In genomic region chr18:54294274-54294673, GRCh38 we compare ENCODE assay signal across 33 cellular contexts.
"Had no signal": no experiment of that assay in that cellular context is flagged by ENCODE, and none has a peak within 500 bp of the region (broad histone marks: within the 10 kb centered on the region; RNA-seq: fewer than 3 reads in every experiment).

No MANE protein-coding gene starts in this region.

- ATAC-seq: activated CD8-positive, alpha-beta T cell treated with anti-CD3 and anti-CD28 coated beads for 36 hours; activated naive CD4-positive, alpha-beta T cell treated with anti-CD3 and anti-CD28 coated beads, Interleukin-2, amount 50 U/mL, for 72 hours; activated T-cell treated with anti-CD3 and anti-CD28 coated beads, Interleukin-2, amount 50 U/mL, for 4 hours; activated T-cell treated with anti-CD3 and anti-CD28 coated beads, Interleukin-2, amount 50 U/mL, for 72 hours; activated T-helper 17 cell treated with anti-CD3 and anti-CD28 coated beads, Interleukin-2, amount 50 U/mL, for 72 hours; body of pancreas had no signal

- H3K9me3 ChIP-seq: body of pancreas had no signal

- DNase-seq: activated B cell treated with CpG ODN at 0.5 μM for 24 hours; activated CD4-positive, alpha-beta memory T cell treated with anti-CD3 and anti-CD28 coated beads for 36 hours; activated CD4-positive, alpha-beta T cell treated with anti-CD3 and anti-CD28 coated beads for 4 hours; activated CD4-positive, alpha-beta T cell treated with anti-CD3 and anti-CD28 coated beads, Interleukin-2, amount 10 ng/mL, durations not matched to agents 24 days and 14 days; activated CD4-positive, alpha-beta T cell treated with anti-CD3 and anti-CD28 coated beads, Interleukin-2, amount 50 U/mL, for 1 hour; activated CD4-positive, alpha-beta T cell treated with anti-CD3 and anti-CD28 coated beads, Interleukin-2, amount 50 U/mL, for 4 hours; activated CD4-positive, CD25-positive, alpha-beta regulatory T cell treated with anti-CD3 and anti-CD28 coated beads, Interleukin-2, amount 50 U/mL, for 72 hours; activated CD8-positive, alpha-beta memory T cell treated with anti-CD3 and anti-CD28 coated beads, Interleukin-2, amount 50 U/mL, for 4 hours; activated CD8-positive, alpha-beta T cell treated with anti-CD3 and anti-CD28 coated beads for 36 hours; activated effector memory CD4-positive, alpha-beta T cell treated with anti-CD3 and anti-CD28 coated beads, Interleukin-2, amount 50 U/mL, for 16 hours; activated gamma-delta T cell treated with Interleukin-2 at 50 U/mL for 16 hours; activated naive CD4-positive, alpha-beta T cell; activated naive CD4-positive, alpha-beta T cell treated with anti-CD3 and anti-CD28 coated beads for 36 hours; activated naive CD4-positive, alpha-beta T cell treated with anti-CD3 and anti-CD28 coated beads, Interleukin-2, amount 50 U/mL, for 16 hours; activated naive CD8-positive, alpha-beta T cell treated with anti-CD3 and anti-CD28 coated beads for 36 hours; activated T-cell treated with anti-CD3 and anti-CD28 coated beads for 4 hours; activated T-cell treated with anti-CD3 and anti-CD28 coated beads, Interleukin-2, amount 50 U/mL, for 1 hour; activated T-cell treated with anti-CD3 and anti-CD28 coated beads, Interleukin-2, amount 50 U/mL, for 4 hours; activated T-cell treated with anti-CD3 and anti-CD28 coated beads, Interleukin-2, amount 50 U/mL, for 72 hours; adrenal gland; amniotic stem cell; aorta; body of pancreas; brain microvascular endothelial cell; central memory CD4-positive, alpha-beta T cell; T-helper 2 cell; T-helper 9 cell had no signal

- H3K4me3 ChIP-seq: adrenal gland, body of pancreas, breast epithelium had no signal

- H3K27ac ChIP-seq: adrenal gland, body of pancreas, brain microvascular endothelial cell, breast epithelium, VCaP had no signal

- H3K4me1 ChIP-seq: adrenal gland, body of pancreas, breast epithelium had no signal

- H3K27me3 ChIP-seq: adrenal gland, body of pancreas, brain microvascular endothelial cell, breast epithelium had no signal

- FAIRE-seq: astrocyte, TTC549 had no signal
